In the genomic region with DNA sequence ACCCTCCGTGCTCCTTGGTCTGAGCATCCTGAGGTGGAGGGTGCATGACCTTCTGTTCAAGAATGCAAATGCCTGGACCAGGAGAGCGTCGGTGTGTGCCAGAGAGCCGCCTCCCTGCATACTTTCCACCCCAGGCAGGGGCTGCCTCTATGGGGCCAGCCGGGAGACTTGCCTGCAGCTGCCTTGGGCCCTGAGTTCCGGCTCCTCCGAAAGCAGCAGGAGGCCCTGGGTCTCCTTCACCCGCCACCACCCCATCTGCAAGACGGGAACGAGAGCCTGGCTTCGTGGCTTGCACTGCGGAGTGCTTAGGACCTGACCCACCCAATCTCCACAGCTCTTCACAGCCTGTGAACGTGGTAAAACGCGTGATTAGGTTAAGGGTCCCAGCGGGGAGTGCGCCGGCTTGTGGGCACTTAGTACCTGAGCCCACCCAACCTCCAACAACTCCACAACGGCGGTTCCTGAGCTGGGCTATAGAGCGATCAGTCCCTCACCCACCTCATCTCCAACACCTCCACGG, we compare ENCODE assay signal across 34 cellular contexts. TPM values are rescaled to one million over a fixed set of nuclear protein-coding genes. Genes with fewer than 3 reads are reported as not detected.
"Had no signal": no experiment of that assay in that cellular context is flagged by ENCODE, and none has a peak within 500 bp of the region (broad histone marks: within the 10 kb centered on the region; RNA-seq: fewer than 3 reads in every experiment).

No MANE protein-coding gene starts in this region.

- H3K36me3 ChIP-seq: colonic mucosa, esophagus squamous epithelium, gastrocnemius medialis, left ventricle myocardium inferior, lower lobe of right lung had no signal

- FAIRE-seq: endometrium, kidney had no signal

- H3K9me3 ChIP-seq: colonic mucosa, esophagus squamous epithelium, gastrocnemius medialis, left ventricle myocardium inferior, lower lobe of right lung, mucosa of descending colon had no signal

- H3K4me2 ChIP-seq: hepatocyte had no signal

- H3K27ac ChIP-seq: colonic mucosa, epithelial cell of prostate, esophagus squamous epithelium, gastrocnemius medialis, hepatocyte, left ventricle myocardium inferior, lower lobe of right lung had no signal

- H3K4me3 ChIP-seq: colonic mucosa, esophagus squamous epithelium, gastrocnemius medialis, hepatocyte, left ventricle myocardium inferior, lower lobe of right lung, mucosa of descending colon had no signal

- H3K27me3 ChIP-seq: colonic mucosa had no signal

- ATAC-seq: effector memory CD8-positive, alpha-beta T cell; esophagus mucosa; gastrocnemius medialis; left colon; left lobe of liver; lower lobe of right lung; mucosa of descending colon had no signal

- H3K4me1 ChIP-seq: colonic mucosa, esophagus squamous epithelium, gastrocnemius medialis, left ventricle myocardium inferior, lower lobe of right lung had no signal

- DNase-seq: colonic mucosa; cortex of kidney; effector CD8-positive, alpha-beta T cell; effector memory CD8-positive, alpha-beta T cell; endodermal cell; erythroblast; esophagus squamous epithelium; foreskin fibroblast; foreskin melanocyte; gastrocnemius medialis; glutamatergic neuron; head of caudate nucleus; hypothalamus; immature natural killer cell; islet precursor cell; kidney; kidney glomerular epithelial cell; left colon; left ventricle myocardium inferior; lower lobe of right lung; mesenchymal stem cell; mucosa of descending colon; naive B cell had no signal

- H3K79me2 ChIP-seq: hepatocyte had no signal

- H2AFZ ChIP-seq: hepatocyte had no signal

RNA-seq across cellular contexts. Expression of gene BHLHE23, which starts 16.4 kb away (rescaled TPM):
- total RNA-seq: colonic mucosa, dermis microvascular lymphatic vessel endothelial cell, endodermal cell, esophagus mucosa, esophagus squamous epithelium, gastrocnemius medialis, glomerular endothelial cell, hepatocyte, kidney, left colon, left lobe of liver, left ventricle myocardium inferior, lower lobe of right lung, lung microvascular endothelial cell, mesenteric fat pad, mesothelial cell of epicardium, mucosa of descending colon, myocyte had no signal
- polyA plus RNA-seq: hepatocyte, immature natural killer cell had no signal

RNA-seq across cellular contexts. Expression of gene SLC17A9, which starts 37.9 kb away (rescaled TPM):
- total RNA-seq: myocyte had no signal
